Comparison of ENCODE assay signal across 22 cellular contexts in the genomic region with DNA sequence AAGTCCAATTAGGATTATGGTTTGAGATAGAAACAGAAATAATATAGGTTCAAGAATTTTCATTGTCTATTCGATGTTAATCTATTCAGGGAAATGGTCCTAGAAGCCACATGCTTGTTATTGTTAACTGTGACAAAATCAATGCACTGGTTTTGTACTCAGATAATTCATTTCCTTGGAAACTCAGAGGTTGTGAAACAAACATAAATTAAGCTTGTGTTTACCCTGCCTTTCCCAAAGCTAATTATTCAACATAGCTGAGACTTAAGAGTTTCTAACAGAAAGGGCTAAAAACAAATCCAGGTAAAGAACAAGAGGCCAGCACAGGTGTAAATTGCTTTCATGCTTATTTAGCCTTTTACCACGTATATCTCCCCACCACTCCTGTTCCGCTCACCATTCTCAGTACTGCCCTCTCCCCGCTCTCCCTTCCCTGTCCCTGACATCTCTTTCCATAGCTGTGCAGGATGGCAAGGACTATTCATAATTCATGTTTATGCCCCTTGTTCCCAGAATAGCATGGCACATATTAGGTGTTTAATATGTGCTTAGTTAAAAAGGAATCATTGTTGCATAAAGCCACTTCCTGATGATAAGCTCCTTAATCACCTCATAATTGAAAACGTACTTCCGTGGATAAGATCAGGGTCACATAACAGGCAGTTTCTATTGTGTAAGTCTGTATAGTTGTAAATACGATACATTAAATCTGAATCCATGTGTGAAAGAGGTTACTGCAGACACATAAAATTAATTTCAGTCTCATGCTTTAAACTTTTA.
DNase-seq lines count a peak whose midpoint lies in the region; ATAC-seq, FAIRE-seq and TF ChIP-seq lines count a peak whose summit lies in the region.
"Had no signal": no experiment of that assay in that cellular context is flagged by ENCODE, and none has a peak within 500 bp of the region (broad histone marks: within the 10 kb centered on the region; RNA-seq: fewer than 3 reads in every experiment).

No MANE protein-coding gene starts in this region.

- POLR2A ChIA-PET in H1 (lab: Charles Lee; ENCODE audit: partially characterized antibody), result no interaction called here
- POLR2A ChIA-PET in naive thymus-derived CD4-positive, alpha-beta T cell (lab: Charles Lee), result no interaction called here
- POLR2A ChIA-PET in naive thymus-derived CD8-positive, alpha-beta T cell (lab: Charles Lee), result no interaction called here

- H3K4me1 ChIP-seq in H1 (replicated peaks in 1 of 4; ENCODE audit: control insufficient read depth in 3 of 4, insufficient read depth in 4 of 4, low read length in 3 of 4), result no peaks in the 10 kb centered on the region
- no peaks in the 10 kb centered on the region for H3K4me1 ChIP-seq in naive thymus-derived CD4-positive, alpha-beta T cell (ENCODE audit: control insufficient read depth in 2 of 2, insufficient read depth in 2 of 2, low read length in 2 of 2)
- H3K4me1 ChIP-seq in psoas muscle, result no peaks in the 10 kb centered on the region
- H3K4me1 ChIP-seq: body of pancreas, pancreas had no signal

- no peak overlapping the region for H2BK120ac ChIP-seq in H1 (replicated peaks; ENCODE audit: low read depth, low read length)

- no peak overlapping the region for H3K4me2 ChIP-seq in H1 (ENCODE audit: insufficient read depth in 1 of 2, low read depth in 2 of 2, low read length in 2 of 2)

- H3K4me3 Mint-ChIP-seq in naive thymus-derived CD4-positive, alpha-beta T cell, result no peak overlapping the region
- no peak overlapping the region for H3K4me3 Mint-ChIP-seq in naive thymus-derived CD8-positive, alpha-beta T cell
- H3K4me3 Mint-ChIP-seq: activated CD4-positive, alpha-beta memory T cell treated with anti-CD3 and anti-CD28 coated beads for 36 hours; CD4-positive, alpha-beta T cell; nephron progenitor cell; T-helper 2 cell treated with Interferon-gamma antibody and Interleukin-4, amounts not matched to agents 5 μg/mL and 100 μg/mL, for 36 hours had no signal

- no peak overlapping the region for H2BK12ac ChIP-seq in H1 (ENCODE audit: low read depth, low read length)

- no peak for TF ChIP-seq CTCF in H1 (IDR thresholded peaks at IDR 0.05; ENCODE audit: control extremely low read depth in 1 of 3, insufficient read depth in 1 of 3, low read depth in 1 of 3, low read length in 3 of 3)
- TF ChIP-seq CTCF in psoas muscle (IDR thresholded peaks at IDR 0.05), result no peak

- no peak for TF ChIP-seq RAD21 in H1 (IDR thresholded peaks at IDR 0.05 in 1 of 2, conservative IDR thresholded peaks at IDR 0.05 in 1 of 2; ENCODE audit: low read depth in 2 of 2, low read length in 2 of 2)

- H2BK5ac ChIP-seq in H1 (ENCODE audit: low read depth, low read length), result no peak overlapping the region

- peak; percentile 38 for ATAC-seq in naive thymus-derived CD4-positive, alpha-beta T cell
- ATAC-seq in psoas muscle, result no peak
- ATAC-seq in naive thymus-derived CD8-positive, alpha-beta T cell, result no peak
- no peak for ATAC-seq in GM18870 (IDR thresholded peaks at IDR 0.05; ENCODE audit: unreplicated experiment)
- ATAC-seq: body of pancreas, left lobe of liver, pancreas had no signal

- intact Hi-C loops in naive thymus-derived CD4-positive, alpha-beta T cell (cut with micrococcal nuclease), result loop anchor here in 1 of 2 donors (10.0 kb wide), 1 partner anchor 1444 kb away; no protein-coding TSS in a partner anchor
- intact Hi-C loops in psoas muscle (cut with DNase I), result no loop called here

- no peak overlapping the region for H4K5ac ChIP-seq in H1 (ENCODE audit: insufficient read length, low read depth, low read length)

- no peak overlapping the region for H3K9ac ChIP-seq in H1 (replicated peaks in 1 of 4; ENCODE audit: extremely low read depth in 1 of 4, low read depth in 3 of 4, low read length in 3 of 4)

- H3K9me3 Mint-ChIP-seq in naive thymus-derived CD4-positive, alpha-beta T cell, result no peaks in the 10 kb centered on the region
- no peaks in the 10 kb centered on the region for H3K9me3 Mint-ChIP-seq in naive thymus-derived CD8-positive, alpha-beta T cell
- H3K9me3 Mint-ChIP-seq: activated CD4-positive, alpha-beta memory T cell treated with anti-CD3 and anti-CD28 coated beads for 36 hours; CD4-positive, alpha-beta T cell; nephron progenitor cell; T-helper 2 cell treated with Interferon-gamma antibody and Interleukin-4, amounts not matched to agents 5 μg/mL and 100 μg/mL, for 36 hours had no signal

- peaks cover 0 to 13% (median 4%) of the 10 kb centered on the region in 5 donors for H3K27me3 Mint-ChIP-seq in naive thymus-derived CD4-positive, alpha-beta T cell
- peaks cover 0 to 8% (median 4%) of the 10 kb centered on the region in 5 donors for H3K27me3 Mint-ChIP-seq in naive thymus-derived CD8-positive, alpha-beta T cell

- H3K56ac ChIP-seq in H1 (replicated peaks; ENCODE audit: insufficient read length, low read depth, low read length), result no peak overlapping the region

- H3K36me3 ChIP-seq in H1 (ENCODE audit: control insufficient read depth in 2 of 4, insufficient read depth in 4 of 4, low read length in 3 of 4) (no peaks in the 10 kb centered on the region), psoas muscle (ENCODE audit: insufficient read depth in 1 of 2, low read depth in 1 of 2) (no peaks in the 10 kb centered on the region)
- H3K36me3 ChIP-seq in naive thymus-derived CD4-positive, alpha-beta T cell (ENCODE audit: control insufficient read depth in 2 of 3, insufficient read depth in 3 of 3, low read length in 3 of 3), result no peaks in the 10 kb centered on the region
- H3K36me3 ChIP-seq: pancreas had no signal

- no peak overlapping the region for H2AFZ ChIP-seq in H1 (ENCODE audit: low read length)

- H2AK5ac ChIP-seq in H1 (ENCODE audit: low read depth, low read length), result no peak overlapping the region

- H3K27me3 ChIP-seq in H1 (replicated peaks in 1 of 4; ENCODE audit: control insufficient read depth in 3 of 4, extremely low read depth in 1 of 4, insufficient read depth in 3 of 4, low read length in 3 of 4), result no peaks in the 10 kb centered on the region
- H3K27me3 ChIP-seq in naive thymus-derived CD4-positive, alpha-beta T cell (ENCODE audit: control insufficient read depth in 2 of 2, insufficient read depth in 2 of 2, low read length in 2 of 2), result no peaks in the 10 kb centered on the region
- no peaks in the 10 kb centered on the region for H3K27me3 ChIP-seq in psoas muscle (ENCODE audit: insufficient read depth in 3 of 3, low read length in 2 of 3)
- H3K27me3 ChIP-seq: body of pancreas, pancreas had no signal

- H3K4me3 ChIP-seq in H1 (ENCODE audit: extremely low read depth in 1 of 4, insufficient read depth in 2 of 4, low read depth in 3 of 4, low read length in 4 of 4) (no peak overlapping the region), psoas muscle (no peak overlapping the region)
- H3K4me3 ChIP-seq in naive thymus-derived CD4-positive, alpha-beta T cell (ENCODE audit: low read length), result no peak overlapping the region
- H3K4me3 ChIP-seq: body of pancreas, pancreas had no signal

- no peak overlapping the region for H3K27ac Mint-ChIP-seq in naive thymus-derived CD4-positive, alpha-beta T cell
- peak overlapping the region in 1 of 10 donors; percentile 49 for H3K27ac Mint-ChIP-seq in naive thymus-derived CD8-positive, alpha-beta T cell
- H3K27ac Mint-ChIP-seq: activated CD4-positive, alpha-beta memory T cell treated with anti-CD3 and anti-CD28 coated beads for 36 hours; CD4-positive, alpha-beta T cell; nephron progenitor cell; T-helper 2 cell treated with Interferon-gamma antibody and Interleukin-4, amounts not matched to agents 5 μg/mL and 100 μg/mL, for 36 hours had no signal

- no peak for TF ChIP-seq EP300 in H1 (IDR thresholded peaks at IDR 0.05; ENCODE audit: borderline replicate concordance in 1 of 2, low read depth in 2 of 2, low read length in 2 of 2)

- H3K79me1 ChIP-seq in H1 (ENCODE audit: low read depth, low read length), result no peaks in the 10 kb centered on the region

- no peak overlapping the region for H3K18ac ChIP-seq in H1 (ENCODE audit: extremely low read depth, low read length)

- H3K36me3 Mint-ChIP-seq in naive thymus-derived CD4-positive, alpha-beta T cell, result no peaks in the 10 kb centered on the region
- H3K36me3 Mint-ChIP-seq in naive thymus-derived CD8-positive, alpha-beta T cell, result no peaks in the 10 kb centered on the region
- H3K36me3 Mint-ChIP-seq: activated CD4-positive, alpha-beta memory T cell treated with anti-CD3 and anti-CD28 coated beads for 36 hours had no signal

- H3K4me1 Mint-ChIP-seq in naive thymus-derived CD4-positive, alpha-beta T cell, result peaks cover 0 to 6% (median 0%) of the 10 kb centered on the region in 7 donors
- peaks cover 0 to 6% (median 2%) of the 10 kb centered on the region in 4 donors for H3K4me1 Mint-ChIP-seq in naive thymus-derived CD8-positive, alpha-beta T cell

- H3K9me3 ChIP-seq in H1 (ENCODE audit: insufficient read depth in 2 of 2, low read depth in 1 of 2, low read length in 1 of 2), result no peaks in the 10 kb centered on the region
- H3K9me3 ChIP-seq in naive thymus-derived CD4-positive, alpha-beta T cell (ENCODE audit: control insufficient read depth in 2 of 3, low read length in 3 of 3), result no peaks in the 10 kb centered on the region
- H3K9me3 ChIP-seq in psoas muscle, result no peaks in the 10 kb centered on the region
- H3K9me3 ChIP-seq: body of pancreas, pancreas had no signal

- no peak overlapping the region for H4K91ac ChIP-seq in H1 (replicated peaks; ENCODE audit: insufficient read length, low read length)

- no peak overlapping the region for H2BK15ac ChIP-seq in H1 (ENCODE audit: low read length)

- H4K8ac ChIP-seq in H1 (ENCODE audit: extremely low read depth, insufficient read depth, low read length), result no peak overlapping the region

- peak; percentile 17 for DNase-seq in COR-L47 (lab: John Stamatoyannopoulos, UW)
- DNase-seq in NCI-H748 treated with DMSO at 0.1 percent for 48 hours (lab: John Stamatoyannopoulos, UW), result peak; percentile 47
- DNase-seq in H1 (ENCODE audit: low read depth in 1 of 2, low spot score in 2 of 2), result no peak
- no peak for DNase-seq in naive thymus-derived CD4-positive, alpha-beta T cell
- DNase-seq in psoas muscle, result no peak
- DNase-seq in naive thymus-derived CD8-positive, alpha-beta T cell, result no peak
- DNase-seq in DMS 273 treated with DMSO at 0.1 percent for 48 hours (lab: John Stamatoyannopoulos, UW), result no peak
- DNase-seq: activated CD4-positive, alpha-beta memory T cell treated with anti-CD3 and anti-CD28 coated beads for 36 hours; activated CD4-positive, CD25-positive, alpha-beta regulatory T cell; activated effector memory CD4-positive, alpha-beta T cell treated with anti-CD3 and anti-CD28 coated beads, Interleukin-2, amount 50 U/mL, for 16 hours; body of pancreas; CD4-positive, alpha-beta T cell; DMS53; GF-D8; NCI-H1092; NCI-H524; nephron progenitor cell; pancreas had no signal

- H3K23me2 ChIP-seq in H1 (ENCODE audit: low read depth, low read length), result peaks cover 2% of the 10 kb centered on the region; the same call in 1 of the 2 replicates

- TF ChIP-seq POLR2A in H1 (IDR thresholded peaks at IDR 0.05; ENCODE audit: control extremely low read depth in 1 of 2, low read depth in 2 of 2, low read length in 2 of 2), result no peak

- H3K27ac ChIP-seq in H1 (ENCODE audit: low read depth, low read length), result no peak overlapping the region
- H3K27ac ChIP-seq in naive thymus-derived CD4-positive, alpha-beta T cell (ENCODE audit: low read depth, low read length), result no peak overlapping the region
- no peak overlapping the region for H3K27ac ChIP-seq in psoas muscle
- H3K27ac ChIP-seq: body of pancreas, pancreas, RWPE1 had no signal

- FAIRE-seq in H1 (lab: Jason Lieb, UNC), result no peak
- FAIRE-seq: pancreas had no signal

- no peak overlapping the region for H3K4ac ChIP-seq in H1 (replicated peaks; ENCODE audit: insufficient read length, low read depth, low read length)

- H4K20me1 ChIP-seq in H1 (replicated peaks in 1 of 2; ENCODE audit: control insufficient read depth in 1 of 2, insufficient read depth in 2 of 2, low read length in 2 of 2), result no peaks in the 10 kb centered on the region

- H3K79me2 ChIP-seq in H1 (ENCODE audit: control insufficient read depth in 1 of 2, insufficient read depth in 2 of 2, low read length in 2 of 2), result no peaks in the 10 kb centered on the region

- no peak overlapping the region for H2BK20ac ChIP-seq in H1 (ENCODE audit: low read length)

- WGBS in H1 (ENCODE audit: extremely low coverage in 1 of 2, insufficient coverage in 1 of 2, insufficient read length in 1 of 2, insufficient replicate concordance in 2 of 2, low coverage in 1 of 2, low lambda C conversion rate in 2 of 2, missing lambda C conversion rate in 1 of 2), 2 experiments, result 64% methylated on average over 7 of the region's 7 CpGs; no CpG with 5 or more reads in 1 of the 2 experiments
- 29 to 35% (median 34%) methylated on average over 7 of the region's 7 CpGs for WGBS in psoas muscle, 3 donors

- H3K14ac ChIP-seq in H1 (ENCODE audit: insufficient read length), result peak overlapping the region; percentile 94

- H3K23ac ChIP-seq in H1 (ENCODE audit: insufficient read length), result no peak overlapping the region

- CTCF ChIA-PET in H1 (lab: Charles Lee; ENCODE audit: partially characterized antibody), result no interaction called here
- CTCF ChIA-PET in naive thymus-derived CD4-positive, alpha-beta T cell (lab: Charles Lee), result interaction anchor here (0.8 kb wide), 1 partner anchor 65 kb away, joined by 3 read pairs; no protein-coding TSS in a partner anchor

Comparison
In these comparisons a context has a peak if more than half of its experiments do, and no peak if none do; other contexts are left out.
1. DNase-seq: peak in COR-L47 (single experiment) and NCI-H748 treated with DMSO at 0.1 percent for 48 hours (single experiment); none in H1 (0 of 2), naive thymus-derived CD4-positive, alpha-beta T cell (0 of 9), psoas muscle (0 of 2), naive thymus-derived CD8-positive, alpha-beta T cell (0 of 10) and DMS 273 treated with DMSO at 0.1 percent for 48 hours (single experiment).